ENCODE assay signal across 29 cellular contexts in the genomic region with DNA sequence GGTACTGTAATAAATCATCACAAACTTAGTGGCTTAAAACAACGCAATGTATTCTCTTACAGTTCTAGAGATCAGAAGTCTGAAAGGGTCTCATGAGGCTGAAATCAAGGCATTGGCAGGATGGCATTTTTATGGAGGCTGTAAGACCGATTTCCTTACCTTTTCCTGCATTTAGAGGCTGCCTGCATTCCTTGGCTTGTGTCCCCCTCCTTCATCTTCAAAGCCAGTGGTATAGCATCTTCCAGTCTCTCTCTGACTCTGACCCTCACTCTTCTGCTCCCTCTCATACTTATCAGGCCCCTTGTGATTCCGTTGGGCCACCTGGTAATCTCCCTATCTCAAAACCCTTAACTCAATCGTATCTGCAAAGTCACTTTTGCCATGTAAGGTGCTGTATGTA.
DNase-seq lines count a peak whose midpoint lies in the region; ATAC-seq, FAIRE-seq and TF ChIP-seq lines count a peak whose summit lies in the region.
"Had no signal": no experiment of that assay in that cellular context is flagged by ENCODE, and none has a peak within 500 bp of the region (broad histone marks: within the 10 kb centered on the region; RNA-seq: fewer than 3 reads in every experiment).

No MANE protein-coding gene starts in this region.

- H2AK5ac ChIP-seq in mesenchymal stem cell (ENCODE audit: low read length, severe bottlenecking), result peak overlapping the region; percentile 88

- H3K4me3 Mint-ChIP-seq in type B pancreatic cell, result no peak overlapping the region
- H3K4me3 Mint-ChIP-seq: B cell had no signal

- H3K27me3 ChIP-seq in K562 (ENCODE audit: control insufficient read depth in 2 of 2, insufficient read depth in 2 of 2, low read length in 2 of 2), result no peaks in the 10 kb centered on the region
- no peaks in the 10 kb centered on the region for H3K27me3 ChIP-seq in mesenchymal stem cell (ENCODE audit: control insufficient read depth in 1 of 2, insufficient read depth in 1 of 2, low read length in 2 of 2)

- H3K27ac ChIP-seq in HEK293 (ENCODE audit: extremely low read depth, low read depth, low read length) (no peak overlapping the region), K562 (ENCODE audit: extremely low read depth, low read depth, low read length) (no peak overlapping the region), mesenchymal stem cell (ENCODE audit: low read length, poor library complexity, severe bottlenecking) (no peak overlapping the region)
- H3K27ac ChIP-seq: BLaER1 treated with 17β-estradiol and CSF1 and Interleukin-3, amounts not matched to agents 10 nM and 100 nM; C4-2B had no signal

- intact Hi-C loops in K562 (cut with micrococcal nuclease), result loop anchor here (10.0 kb wide), 1 partner anchor 266 kb away; a partner anchor contains a TSS

- H3K36me3 Mint-ChIP-seq in type B pancreatic cell, result peaks cover 5% of the 10 kb centered on the region
- H3K36me3 Mint-ChIP-seq: CD4-positive, CD25-positive, alpha-beta regulatory T cell had no signal

- TF ChIP-seq RAD21 in K562 (CRISPR knock-in tag; conservative IDR thresholded peaks at IDR 0.05 in 1 of 2, IDR thresholded peaks at IDR 0.05 in 1 of 2), result no peak

- WGBS in K562 (ENCODE audit: insufficient coverage, low coverage, missing lambda C conversion rate), result 33% methylated on average over 4 of the region's 4 CpGs
- WGBS in mesenchymal stem cell, result 87% methylated on average over 3 of the region's 4 CpGs

- ATAC-seq in K562 (no peak), HG03108 (IDR thresholded peaks at IDR 0.05; ENCODE audit: unreplicated experiment) (no peak)
- ATAC-seq in activated CD4-positive, CD25-positive, alpha-beta regulatory T cell treated with anti-CD3 and anti-CD28 coated beads, Interleukin-2, amount 50 U/mL, for 24 hours, result no peak
- ATAC-seq: GM12878 had no signal

- H3K14ac ChIP-seq in mesenchymal stem cell (ENCODE audit: low read length in 2 of 2), result no peak overlapping the region

- CTCF ChIA-PET in HEK293 (lab: Yijun Ruan, JAX), result interaction anchor here (0.5 to 0.6 kb wide), 2 partner anchors 22 to 264 kb away, joined by 3 read pairs; no protein-coding TSS in a partner anchor
- CTCF ChIA-PET in K562 (lab: Yijun Ruan, JAX; ENCODE audit: low intra/inter-chr PET ratio), result interaction anchor here (0.5 kb wide), 1 partner anchor 204 kb away, joined by 5 read pairs; no protein-coding TSS in a partner anchor

- no peak for TF ChIP-seq POLR2A in K562 (conservative IDR thresholded peaks at IDR 0.05)

- H3K4ac ChIP-seq in mesenchymal stem cell (ENCODE audit: low read depth in 1 of 2, low read length in 2 of 2), result no peak overlapping the region

- no TSS peak for BruUV-seq in K562 (replicated peaks; lab: Mats Ljungman, UMichigan)

- H3K9me3 Mint-ChIP-seq in type B pancreatic cell, result no peaks in the 10 kb centered on the region
- H3K9me3 Mint-ChIP-seq: CD4-positive, CD25-positive, alpha-beta regulatory T cell; CD8-positive, alpha-beta memory T cell had no signal

- POLR2A ChIA-PET in HEK293 (lab: Yijun Ruan, JAX) (no interaction called here), K562 (lab: Yijun Ruan, JAX) (no interaction called here)

- TF ChIP-seq EP300 in K562 (IDR thresholded peaks at IDR 0.05; ENCODE audit: low read length), result no peak

- no peak for TF ChIP-seq CTCF in HEK293 (tag by site-specific recombination; IDR thresholded peaks at IDR 0.05)
- no peak for TF ChIP-seq CTCF in K562 (IDR thresholded peaks at IDR 0.05 in 2 of 3, conservative IDR thresholded peaks at IDR 0.05 in 1 of 3; ENCODE audit: insufficient read depth in 2 of 3, low read depth in 1 of 3, low read length in 3 of 3)
- TF ChIP-seq CTCF in type B pancreatic cell (conservative IDR thresholded peaks at IDR 0.05), result no peak

- in situ Hi-C loops in K562 (cut with MboI), result no loop called here

- H3K9me1 ChIP-seq in K562 (ENCODE audit: control insufficient read depth, insufficient read depth, low read length), result no peaks in the 10 kb centered on the region

- H4K20me1 ChIP-seq in K562 (replicated peaks; ENCODE audit: control insufficient read depth, insufficient read depth, low read length), result no peaks in the 10 kb centered on the region
- H4K20me1 ChIP-seq: BLaER1 treated with 17β-estradiol and CSF1 and Interleukin-3, amounts not matched to agents 10 nM and 100 nM had no signal

- H3K27me3 Mint-ChIP-seq in type B pancreatic cell, result peaks cover 7% of the 10 kb centered on the region

- peaks cover 30% of the 10 kb centered on the region for H3K4me1 Mint-ChIP-seq in type B pancreatic cell (ENCODE audit: unreplicated experiment)

- H3K4me3 ChIP-seq in HEK293 (ENCODE audit: low read depth, low read length) (no peak overlapping the region), K562 (no peak overlapping the region), mesenchymal stem cell (ENCODE audit: insufficient read depth in 1 of 2, low read depth in 1 of 2, low read length in 2 of 2) (no peak overlapping the region)
- H3K4me3 ChIP-seq: BLaER1 treated with 17β-estradiol and CSF1 and Interleukin-3, amounts not matched to agents 10 nM and 100 nM; GM12878 had no signal

- H3K79me1 ChIP-seq in mesenchymal stem cell (replicated peaks; ENCODE audit: low read length, poor library complexity, severe bottlenecking), result no peaks in the 10 kb centered on the region

- H2BK120ac ChIP-seq in mesenchymal stem cell (ENCODE audit: low read depth, low read length), result no peak overlapping the region

- no peak overlapping the region for H2BK12ac ChIP-seq in mesenchymal stem cell (ENCODE audit: low read length in 2 of 2)

- FAIRE-seq in K562 (lab: Jason Lieb, UNC), result no peak
- FAIRE-seq: A204.1, GM12878, GM12892, GM18507, GM19239 had no signal

- H3K4me1 ChIP-seq in HEK293 (ENCODE audit: control insufficient read depth, insufficient read depth, low read length), result peaks cover 6% of the 10 kb centered on the region; the same call in 1 of the 2 replicates
- peaks cover 6 to 12% of the 10 kb centered on the region in 2 experiments; a peak in 3 of 5 replicates for H3K4me1 ChIP-seq in K562 (replicated peaks in 1 of 2; ENCODE audit: control insufficient read depth in 2 of 2, insufficient read depth in 2 of 2, low read length in 2 of 2)
- H3K4me1 ChIP-seq in mesenchymal stem cell (ENCODE audit: control insufficient read depth, insufficient read depth, low read depth, low read length), result peaks cover 10% of the 10 kb centered on the region

- H4K8ac ChIP-seq in mesenchymal stem cell (ENCODE audit: low read length), result no peak overlapping the region

- H2AFZ ChIP-seq in K562 (ENCODE audit: low read depth, low read length) (no peak overlapping the region), mesenchymal stem cell (ENCODE audit: low read depth, low read length) (no peak overlapping the region)

- H4K91ac ChIP-seq in mesenchymal stem cell (ENCODE audit: low read length), result no peak overlapping the region

- no peak for DNase-seq in K562 (ENCODE audit: extremely low read depth in 1 of 4, low spot score in 3 of 4)
- DNase-seq in mesenchymal stem cell, result no peak
- no peak for DNase-seq in type B pancreatic cell (ENCODE audit: extremely low spot score, unreplicated experiment)
- DNase-seq in NCI-H82 treated with DMSO at 0.1 percent for 48 hours (lab: John Stamatoyannopoulos, UW; ENCODE audit: unreplicated experiment), result no peak
- no peak for DNase-seq in NCI-H748 treated with DMSO at 0.1 percent for 48 hours (lab: John Stamatoyannopoulos, UW)
- DNase-seq: 8988T; AML-193; CD4-positive, alpha-beta memory T cell; CD4-positive, CD25-positive, alpha-beta regulatory T cell; CD8-positive, alpha-beta memory T cell; COR-L47; DMS 273 treated with DMSO at 0.1 percent for 48 hours; DMS153; DMS53; DMS79; DND-41; EL; GDM1 had no signal

- no peak overlapping the region for H3K4me2 ChIP-seq in K562 (ENCODE audit: insufficient read depth, low read length)
- H3K4me2 ChIP-seq in mesenchymal stem cell (ENCODE audit: low read length, poor library complexity, severe bottlenecking), result no peak overlapping the region
- H3K4me2 ChIP-seq: BLaER1 treated with 17β-estradiol and CSF1 and Interleukin-3, amounts not matched to agents 10 nM and 100 nM had no signal

- H3K9me3 ChIP-seq in HEK293 (ENCODE audit: control insufficient read depth, insufficient read depth, low read depth, low read length) (no peaks in the 10 kb centered on the region), K562 (replicated peaks; ENCODE audit: control insufficient read depth, insufficient read depth, low read depth, low read length) (no peaks in the 10 kb centered on the region), mesenchymal stem cell (ENCODE audit: control insufficient read depth, low read length) (no peaks in the 10 kb centered on the region)

- H3K79me2 ChIP-seq in K562 (ENCODE audit: control insufficient read depth, insufficient read depth, low read length), result no peaks in the 10 kb centered on the region

- no peak overlapping the region for H3K9ac ChIP-seq in K562 (ENCODE audit: insufficient read depth in 1 of 2, low read depth in 2 of 2, low read length in 2 of 2)
- no peak overlapping the region for H3K9ac ChIP-seq in mesenchymal stem cell (ENCODE audit: low read length)
- H3K9ac ChIP-seq: BLaER1 treated with 17β-estradiol and CSF1 and Interleukin-3, amounts not matched to agents 10 nM and 100 nM had no signal

- no peak overlapping the region for H3K23ac ChIP-seq in mesenchymal stem cell (ENCODE audit: low read length in 2 of 2)

- no peaks in the 10 kb centered on the region for H3K36me3 ChIP-seq in HEK293 (ENCODE audit: control insufficient read depth in 2 of 2, insufficient read depth in 1 of 2, low read length in 2 of 2)
- H3K36me3 ChIP-seq in K562 (ENCODE audit: control insufficient read depth, insufficient read depth, low read length), result no peaks in the 10 kb centered on the region
- no peaks in the 10 kb centered on the region for H3K36me3 ChIP-seq in mesenchymal stem cell (ENCODE audit: control insufficient read depth in 1 of 2, insufficient read depth in 2 of 2, low read depth in 1 of 2, low read length in 2 of 2)
- H3K36me3 ChIP-seq: BLaER1 treated with 17β-estradiol and CSF1 and Interleukin-3, amounts not matched to agents 10 nM and 100 nM had no signal

- H3K27ac Mint-ChIP-seq in type B pancreatic cell, result peak overlapping the region; percentile 20
- H3K27ac Mint-ChIP-seq: B cell; CD8-positive, alpha-beta memory T cell had no signal

- H2BK5ac ChIP-seq in mesenchymal stem cell (ENCODE audit: low read depth, low read length, poor library complexity, severe bottlenecking), result no peak overlapping the region

- H2BK15ac ChIP-seq in mesenchymal stem cell (ENCODE audit: low read depth, poor library complexity, severe bottlenecking), result no peak overlapping the region

- no peak overlapping the region for H3K18ac ChIP-seq in mesenchymal stem cell (ENCODE audit: low read depth in 1 of 2, low read length in 2 of 2)

TF ChIP-seq in K562, 482 proteins besides CTCF, POLR2A, EP300 and RAD21 (continues in another document):
- TF ChIP-seq DPF2 (IDR thresholded peaks at IDR 0.05) (peak; percentile 21; the same call in 1 of the 2 replicates), TRIM24 (IDR thresholded peaks at IDR 0.05) (peak in 1 of 2 experiments; percentile 21; a peak in 1 of 4 replicates), KDM1A (IDR thresholded peaks at IDR 0.05) (peak in 1 of 2 experiments; percentile 19; a peak in 1 of 4 replicates), NFXL1 (CRISPR knock-in tag; IDR thresholded peaks at IDR 0.05) (no peak), ARID1B (IDR thresholded peaks at IDR 0.05) (peak; percentile 39; the same call in 1 of the 2 replicates), GATA2 (CRISPR knock-in tag; IDR thresholded peaks at IDR 0.05) (no peak)
